In the genomic region with DNA sequence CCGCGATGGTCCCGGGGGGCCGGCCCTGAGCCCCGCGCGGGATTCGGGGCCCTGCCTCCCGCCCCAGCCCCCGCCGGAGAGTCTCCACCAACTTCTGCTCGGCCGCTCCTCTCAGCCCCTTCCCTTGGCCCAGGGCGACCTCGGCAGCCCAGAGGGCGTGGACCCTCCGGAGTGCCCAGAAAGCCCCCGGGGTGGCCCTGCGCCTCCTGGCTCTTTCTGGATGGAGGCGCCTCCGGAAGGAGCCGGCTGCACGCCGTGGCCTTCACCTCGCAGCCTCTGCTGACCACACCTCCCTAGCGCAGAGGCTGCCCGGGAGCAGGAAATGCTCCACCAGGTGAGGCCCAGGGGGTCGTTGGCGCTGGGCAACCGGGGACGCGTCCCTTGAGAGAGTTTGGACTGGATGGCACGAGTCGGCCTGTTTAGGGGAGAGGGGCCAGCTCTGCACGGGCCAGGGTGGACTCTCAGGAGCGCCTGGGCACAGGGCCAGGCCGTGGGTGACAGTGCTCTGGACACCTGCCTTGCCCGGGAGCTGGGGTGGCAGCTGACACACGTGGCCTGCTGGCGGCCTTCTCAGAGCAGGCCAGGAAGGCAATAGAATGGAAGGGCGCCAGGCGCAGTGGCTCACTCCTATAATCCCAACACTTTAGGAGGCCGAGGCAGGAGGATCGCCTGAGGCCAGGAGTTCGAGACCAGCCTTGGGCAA, we compare ENCODE assay signal across 8 cellular contexts. TPM values are rescaled to one million over a fixed set of nuclear protein-coding genes. Genes with fewer than 3 reads are reported as not detected.
A peak's percentile ranks its signal among the peaks of the same experiment; 100 is the strongest.
DNase-seq lines count a peak whose midpoint lies in the region; TF ChIP-seq lines count a peak whose summit lies in the region.

No MANE protein-coding gene starts in this region.

- H3K4me3 ChIP-seq in Peyer's patch: peak overlapping the region; percentile 42 to 76 (median 66)
- H3K4me3 ChIP-seq in fibroblast of lung (replicated peaks in 1 of 4; ENCODE audit: control extremely low read depth in 1 of 4, insufficient read depth in 1 of 4, low read depth in 3 of 4, low read length in 4 of 4): peak overlapping the region in 2 of 4 experiments; percentile 29 to 42
- peak overlapping the region; percentile 91 to 93 for H3K4me3 ChIP-seq in neuronal stem cell (ENCODE audit: low read length in 2 of 2)

- peak overlapping the region; percentile 86 for H2AK5ac ChIP-seq in neuronal stem cell (ENCODE audit: low read depth, low read length)

- H3K36me3 ChIP-seq in ES-I3 (ENCODE audit: insufficient read depth, low read length) (no peaks in the 10 kb centered on the region), Peyer's patch (no peaks in the 10 kb centered on the region), fibroblast of lung (ENCODE audit: control insufficient read depth, insufficient read depth, low read length) (no peaks in the 10 kb centered on the region), neuronal stem cell (replicated peaks in 1 of 2; ENCODE audit: control insufficient read depth in 2 of 2, insufficient read depth in 2 of 2, low read length in 2 of 2) (peaks cover 9 to 36% of the 10 kb centered on the region in 2 donors)

- TF ChIP-seq POLR2A in Peyer's patch (IDR thresholded peaks at IDR 0.05): no peak

- H3K9ac ChIP-seq in ES-I3 (ENCODE audit: low read depth, low read length) (peak overlapping the region; percentile 70; the same call in 1 of the 2 replicates), fibroblast of lung (ENCODE audit: insufficient read depth, low read length) (no peak overlapping the region), neuronal stem cell (ENCODE audit: low read depth, low read length, poor library complexity) (peak overlapping the region; percentile 86)

- no peak overlapping the region for H4K8ac ChIP-seq in neuronal stem cell (ENCODE audit: low read depth, low read length)

- H3K4me2 ChIP-seq in fibroblast of lung (ENCODE audit: extremely low read depth, insufficient read depth, low read length): peak overlapping the region; percentile 54
- H3K4me2 ChIP-seq in neuronal stem cell (ENCODE audit: insufficient read depth, low read length, poor library complexity, severe bottlenecking): peak overlapping the region; percentile 77

- no peak overlapping the region for H4K91ac ChIP-seq in neuronal stem cell (ENCODE audit: low read depth, low read length, poor library complexity)

- H3K4me1 ChIP-seq in ES-I3 (ENCODE audit: insufficient read depth, low read length) (peaks cover 10% of the 10 kb centered on the region), Peyer's patch (peaks cover 0 to 20% (median 12%) of the 10 kb centered on the region in 4 donors), fibroblast of lung (ENCODE audit: control insufficient read depth, extremely low read depth, insufficient read depth, low read length) (no peaks in the 10 kb centered on the region), neuronal stem cell (ENCODE audit: control insufficient read depth in 2 of 2, insufficient read depth in 1 of 2, low read depth in 1 of 2, low read length in 2 of 2) (peaks cover 6 to 8% of the 10 kb centered on the region in 2 donors)

- no peak overlapping the region for H2BK15ac ChIP-seq in neuronal stem cell (ENCODE audit: low read length)

- no peaks in the 10 kb centered on the region for H3K9me3 ChIP-seq in ES-I3 (ENCODE audit: control insufficient read depth, insufficient read depth, low read length)
- H3K9me3 ChIP-seq in Peyer's patch: no peaks in the 10 kb centered on the region
- no peaks in the 10 kb centered on the region for H3K9me3 ChIP-seq in fibroblast of lung (ENCODE audit: control insufficient read depth, insufficient read depth, low read depth, low read length)
- H3K9me3 ChIP-seq in neuronal stem cell (replicated peaks in 1 of 2; ENCODE audit: control insufficient read depth in 2 of 2, insufficient read depth in 1 of 2, low read depth in 1 of 2, low read length in 2 of 2): no peaks in the 10 kb centered on the region

- intact Hi-C loops in posterior vena cava (cut with DNase I): no loop called here

- H3K27me3 ChIP-seq in Peyer's patch: peaks cover 0 to 5% of the 10 kb centered on the region in 2 donors
- H3K27me3 ChIP-seq in fibroblast of lung (ENCODE audit: control insufficient read depth, insufficient read depth, low read length): peaks cover 23% of the 10 kb centered on the region
- H3K27me3 ChIP-seq in neuronal stem cell (ENCODE audit: control insufficient read depth in 3 of 3, insufficient read depth in 3 of 3, low read depth in 1 of 3, low read length in 3 of 3): no peaks in the 10 kb centered on the region

- H3K79me1 ChIP-seq in neuronal stem cell (ENCODE audit: low read depth, low read length): peaks cover 8% of the 10 kb centered on the region

- peak overlapping the region; percentile 84 for H2BK12ac ChIP-seq in neuronal stem cell (ENCODE audit: low read length)

- H3K18ac ChIP-seq in neuronal stem cell (ENCODE audit: low read length): peak overlapping the region; percentile 92

- DNase-seq in Peyer's patch: no peak
- peak in 1 of 2 donors; percentile 13 for DNase-seq in fibroblast of lung (ENCODE audit: low read depth in 2 of 2)
- no peak for DNase-seq in neuronal stem cell (ENCODE audit: low spot score)
- no peak for DNase-seq in posterior vena cava (ENCODE audit: low spot score)
- DNase-seq in foreskin melanocyte: no peak
- DNase-seq in effector CD8-positive, alpha-beta T cell (lab: John Stamatoyannopoulos, UW): no peak
- DNase-seq in GM20000 (ENCODE audit: low spot score): no peak

- peak overlapping the region; percentile 72 for H2BK120ac ChIP-seq in neuronal stem cell (ENCODE audit: low read depth, low read length)

- no CpG with 5 or more reads among the region's 45 CpGs for WGBS in neuronal stem cell (ENCODE audit: extremely low coverage in 2 of 2, insufficient read length in 2 of 2, insufficient replicate concordance in 1 of 2), 2 donors

- no peak overlapping the region for H3K14ac ChIP-seq in neuronal stem cell (ENCODE audit: low read length)

- peak overlapping the region in 2 of 4 donors; percentile 19 to 70 for H3K27ac ChIP-seq in Peyer's patch
- no peak overlapping the region for H3K27ac ChIP-seq in fibroblast of lung (ENCODE audit: insufficient read depth, low read length)
- no peak overlapping the region for H3K27ac ChIP-seq in neuronal stem cell (replicated peaks; ENCODE audit: low read length)

- H4K20me1 ChIP-seq in fibroblast of lung (ENCODE audit: control insufficient read depth, extremely low read depth, insufficient read depth, low read length): no peaks in the 10 kb centered on the region

- TF ChIP-seq CTCF in Peyer's patch (IDR thresholded peaks at IDR 0.05): no peak
- TF ChIP-seq CTCF in fibroblast of lung (conservative IDR thresholded peaks at IDR 0.05 in 1 of 2, IDR thresholded peaks at IDR 0.05 in 1 of 2; ENCODE audit: low read depth in 1 of 2, low read length in 2 of 2): no peak
- TF ChIP-seq CTCF in GM20000 (IDR thresholded peaks at IDR 0.05; ENCODE audit: extremely low read depth, missing control alignments): no peak

- peak overlapping the region; percentile 93 for H2BK5ac ChIP-seq in neuronal stem cell (ENCODE audit: low read length)

- H2AFZ ChIP-seq in fibroblast of lung (ENCODE audit: low read length) (no peak overlapping the region), neuronal stem cell (ENCODE audit: low read length) (peak overlapping the region; percentile 92)

- no peaks in the 10 kb centered on the region for H3K79me2 ChIP-seq in fibroblast of lung (ENCODE audit: control insufficient read depth, insufficient read depth, low read length)

- no peak overlapping the region for H3K4ac ChIP-seq in neuronal stem cell (ENCODE audit: low read length)

- peak overlapping the region; percentile 60 for H3K23ac ChIP-seq in neuronal stem cell (ENCODE audit: low read depth, low read length, poor library complexity)

RNA-seq across cellular contexts. Expression of a gene that starts 0.6 kb away (rescaled TPM):
- 1 to 10 TPM; 1.1 to 8.3 (median 2.5) TPM for total RNA-seq in Peyer's patch
- 0.66 and 4.4 TPM in 2 replicates for total RNA-seq in fibroblast of lung
- 0.05 and 0.43 TPM in 2 replicates for polyA plus RNA-seq in fibroblast of lung
- polyA plus RNA-seq in fibroblast of lung (2012): 0.10 and 0.53 TPM in 2 replicates
- 1.3 TPM in 1 of 2 replicates, not detected in the other for polyA minus RNA-seq in fibroblast of lung (ENCODE audit: low replicate concordance)
- 5.3 TPM for polyA plus RNA-seq in neuronal stem cell (2013, experiment 1 of 2)
- 5.4 TPM for polyA plus RNA-seq in neuronal stem cell (2013, experiment 2 of 2)
- 10 to 100 TPM in 1 of 2 donors, 1 to 10 TPM in 1; 8.1 to 11.9 TPM for total RNA-seq in posterior vena cava

RNA-seq across cellular contexts. Expression of a gene that starts 21.1 kb away (rescaled TPM):
- total RNA-seq in Peyer's patch: 10 to 100 TPM; 21.7 to 51.2 (median 39.2) TPM
- total RNA-seq in fibroblast of lung: 13.0 and 13.9 TPM in 2 replicates
- 4.5 and 5.1 TPM in 2 replicates for polyA plus RNA-seq in fibroblast of lung
- 9.3 and 11.3 TPM in 2 replicates for polyA plus RNA-seq in fibroblast of lung (2012)
- polyA minus RNA-seq in fibroblast of lung (ENCODE audit: low replicate concordance): 5.9 and 9.6 TPM in 2 replicates
- 11.1 TPM for polyA plus RNA-seq in neuronal stem cell (2013, experiment 1 of 2)
- polyA plus RNA-seq in neuronal stem cell (2013, experiment 2 of 2): 10.9 TPM
- 10 to 100 TPM; 16.1 to 22.5 TPM for total RNA-seq in posterior vena cava

RNA-seq across cellular contexts. Expression of a gene that starts 26.2 kb away (rescaled TPM):
- total RNA-seq in Peyer's patch: 10 to 100 TPM; 34.0 to 95.7 (median 53.0) TPM
- 7.1 and 9.0 TPM in 2 replicates for total RNA-seq in fibroblast of lung
- polyA plus RNA-seq in fibroblast of lung: 11.7 and 18.3 TPM in 2 replicates
- polyA plus RNA-seq in fibroblast of lung (2012): 11.0 and 15.5 TPM in 2 replicates
- 18.2 and 20.6 TPM in 2 replicates for polyA minus RNA-seq in fibroblast of lung (ENCODE audit: low replicate concordance)
- polyA plus RNA-seq in neuronal stem cell (2013, experiment 1 of 2): 24.9 TPM
- 25.4 TPM for polyA plus RNA-seq in neuronal stem cell (2013, experiment 2 of 2)
- total RNA-seq in posterior vena cava: 10 to 100 TPM; 16.0 to 20.6 TPM

RNA-seq across cellular contexts. Expression of a gene that starts 38.8 kb away (rescaled TPM):
- total RNA-seq in Peyer's patch (10 to 100 TPM; 29.6 to 52.0 (median 44.8) TPM), fibroblast of lung (65.2 and 72.7 TPM in 2 replicates), posterior vena cava (10 to 100 TPM; 34.2 to 36.9 TPM)
- polyA plus RNA-seq in fibroblast of lung: 67.7 and 89.5 TPM in 2 replicates
- 45.9 and 49.4 TPM in 2 replicates for polyA plus RNA-seq in fibroblast of lung (2012)
- 109 and 136 TPM in 2 replicates for polyA minus RNA-seq in fibroblast of lung (ENCODE audit: low replicate concordance)
- polyA plus RNA-seq in neuronal stem cell (2013, experiment 1 of 2): 82.1 TPM
- 82.2 TPM for polyA plus RNA-seq in neuronal stem cell (2013, experiment 2 of 2)
